1 cellular context compared by ENCODE assay signal in the genomic region with DNA sequence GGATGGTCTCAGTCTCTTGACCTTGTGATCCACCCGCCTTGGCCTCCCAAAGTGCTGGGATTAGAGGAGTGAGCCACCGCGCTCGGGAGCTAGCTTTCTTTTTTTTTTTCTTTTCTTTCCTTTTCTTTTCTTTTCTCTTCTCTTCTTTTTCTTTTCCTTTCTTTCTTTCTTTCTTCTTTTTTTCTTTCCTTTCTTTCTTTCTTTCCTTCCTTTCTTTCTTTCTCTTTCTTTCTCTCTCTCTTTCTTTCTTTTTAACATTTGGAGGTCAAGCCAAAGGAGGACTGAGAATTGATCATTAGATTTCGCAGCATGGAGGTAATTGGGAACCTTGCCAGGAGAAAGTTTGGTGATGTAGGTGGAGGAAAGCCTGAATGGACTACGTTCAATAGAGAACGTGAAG.
TF ChIP-seq lines count a peak whose summit lies in the region.

No MANE protein-coding gene starts in this region.

TF ChIP-seq in H1, 55 proteins besides CTCF, POLR2A, EP300 and RAD21 (continued from another document):
- TF ChIP-seq POU5F1 (IDR thresholded peaks at IDR 0.05; ENCODE audit: low read depth, low read length) (no peak), BCL11A (IDR thresholded peaks at IDR 0.05; ENCODE audit: low read depth in 2 of 2, low read length in 2 of 2) (no peak), CHD7 (IDR thresholded peaks at IDR 0.05; ENCODE audit: insufficient replicate concordance, low read length) (no peak), KDM1A (IDR thresholded peaks at IDR 0.05; ENCODE audit: borderline replicate concordance, low read length) (no peak), BACH1 (IDR thresholded peaks at IDR 0.05; ENCODE audit: low read length) (no peak), SIRT6 (IDR thresholded peaks at IDR 0.05; ENCODE audit: low read length) (no peak), HDAC2 (IDR thresholded peaks at IDR 0.05; ENCODE audit: borderline replicate concordance in 1 of 2, low read depth in 2 of 2, low read length in 2 of 2) (no peak), ASH2L (IDR thresholded peaks at IDR 0.05; ENCODE audit: low read length) (no peak), TCF12 (IDR thresholded peaks at IDR 0.05; ENCODE audit: low read depth, low read length) (no peak), SIN3A (conservative IDR thresholded peaks at IDR 0.05 in 1 of 2, IDR thresholded peaks at IDR 0.05 in 1 of 2; ENCODE audit: low read depth in 1 of 2, low read length in 2 of 2) (no peak), TAF1 (IDR thresholded peaks at IDR 0.05; ENCODE audit: low read depth, low read length) (no peak), BRCA1 (IDR thresholded peaks at IDR 0.05; ENCODE audit: low read depth, low read length) (no peak), PHF8 (conservative IDR thresholded peaks at IDR 0.05; ENCODE audit: low read depth, low read length) (no peak), MAX (IDR thresholded peaks at IDR 0.05) (no peak)
